31 cellular contexts compared by ENCODE assay signal in genomic region chrX:20038966-20039365, GRCh38.
"Had no signal": no experiment of that assay in that cellular context is flagged by ENCODE, and none has a peak within 500 bp of the region (broad histone marks: within the 10 kb centered on the region; RNA-seq: fewer than 3 reads in every experiment).

No MANE protein-coding gene starts in this region.

- H3K9me3 ChIP-seq: ovary, psoas muscle, right lobe of liver, spleen, suprapubic skin, testis, tibial artery, transverse colon, upper lobe of right lung, uterus had no signal

- H3K27me3 Mint-ChIP-seq: naive thymus-derived CD4-positive, alpha-beta T cell; progenitor cell of endocrine pancreas; stimulated activated memory B cell treated with anti-CD40 and anti-IgM and Interleukin-4, amounts not matched to agents 10 μg/mL and 1 μg/mL and 100 μg/mL, for 72 hours; stimulated activated naive CD8-positive, alpha-beta T cell treated with anti-CD3 and anti-CD28 coated beads, Interleukin-15, amount 100 ng/mL, for 72 hours; type B pancreatic cell had no signal

- H3K4me1 Mint-ChIP-seq: naive thymus-derived CD4-positive, alpha-beta T cell; nephron; neural progenitor cell; stimulated activated naive CD8-positive, alpha-beta T cell treated with anti-CD3 and anti-CD28 coated beads, Interleukin-15, amount 100 ng/mL, for 72 hours had no signal

- H2AFZ ChIP-seq: neural progenitor cell, parathyroid adenoma had no signal

- H3K27ac Mint-ChIP-seq: naive thymus-derived CD4-positive, alpha-beta T cell; nephron; neural progenitor cell; progenitor cell of endocrine pancreas; stimulated activated memory B cell treated with anti-CD40 and anti-IgM and Interleukin-4, amounts not matched to agents 10 μg/mL and 1 μg/mL and 100 μg/mL, for 72 hours; stimulated activated naive CD8-positive, alpha-beta T cell treated with anti-CD3 and anti-CD28 coated beads, Interleukin-15, amount 100 ng/mL, for 72 hours; type B pancreatic cell had no signal

- H3K27ac ChIP-seq: neural progenitor cell, ovary, parathyroid adenoma, psoas muscle, right lobe of liver, skin epidermis, spleen, suprapubic skin, testis, tibial artery, transverse colon, upper lobe of right lung, uterus had no signal

- H3K36me3 ChIP-seq: neural progenitor cell, ovary, right lobe of liver, spleen, suprapubic skin, tibial artery, transverse colon, upper lobe of right lung, uterus had no signal

- H3K4me1 ChIP-seq: neural progenitor cell, parathyroid adenoma, psoas muscle, right lobe of liver, spleen, suprapubic skin, testis, tibial artery, transverse colon, upper lobe of right lung, uterus had no signal

- H3K4me2 ChIP-seq: neural progenitor cell, smooth muscle cell had no signal

- H3K9me3 Mint-ChIP-seq: naive thymus-derived CD4-positive, alpha-beta T cell; stimulated activated memory B cell treated with anti-CD40 and anti-IgM and Interleukin-4, amounts not matched to agents 10 μg/mL and 1 μg/mL and 100 μg/mL, for 72 hours; stimulated activated naive CD8-positive, alpha-beta T cell treated with anti-CD3 and anti-CD28 coated beads, Interleukin-15, amount 100 ng/mL, for 72 hours; type B pancreatic cell had no signal

- H3K4me3 ChIP-seq: neural progenitor cell, ovary, psoas muscle, right lobe of liver, skin epidermis, smooth muscle cell, spleen, suprapubic skin, testis, tibial artery, transverse colon, upper lobe of right lung, uterus had no signal

- H3K79me2 ChIP-seq: parathyroid adenoma had no signal

- H3K27me3 ChIP-seq: neural progenitor cell, ovary, right lobe of liver, spleen, suprapubic skin, testis, tibial artery, transverse colon, upper lobe of right lung, uterus had no signal

- H3K4me3 Mint-ChIP-seq: naive thymus-derived CD4-positive, alpha-beta T cell; nephron; neural progenitor cell; stimulated activated memory B cell treated with anti-CD40 and anti-IgM and Interleukin-4, amounts not matched to agents 10 μg/mL and 1 μg/mL and 100 μg/mL, for 72 hours; stimulated activated naive CD8-positive, alpha-beta T cell treated with anti-CD3 and anti-CD28 coated beads, Interleukin-15, amount 100 ng/mL, for 72 hours; type B pancreatic cell had no signal

- DNase-seq: naive thymus-derived CD4-positive, alpha-beta T cell; occipital lobe; ovary; posterior cingulate gyrus; psoas muscle; right cardiac atrium; right lobe of liver; spleen; stimulated activated CD4-positive, alpha-beta T cell treated with anti-CD3 and anti-CD28 coated beads, Interleukin-12 subunit alpha, Interleukin-12 subunit beta, amount 100 ng/mL, for 4 hours; stimulated activated CD4-positive, alpha-beta T cell treated with anti-CD3 and anti-CD28 coated beads, Interleukin-1b, Interleukin-23, amount 100 ng/mL, for 48 hours; stimulated activated CD4-positive, alpha-beta T cell treated with anti-CD3 and anti-CD28 coated beads, Interleukin-4, amount 100 ng/mL, for 1 hour; stimulated activated CD4-positive, alpha-beta T cell treated with anti-CD3 and anti-CD28 coated beads, Interleukin-4, amount 100 ng/mL, for 4 hours; stimulated activated CD8-positive, alpha-beta memory T cell treated with anti-CD3 and anti-CD28 coated beads, Interleukin-4, amount 100 ng/mL, for 48 hours; stimulated activated naive CD4-positive, alpha-beta T cell; stimulated activated naive CD8-positive, alpha-beta T cell treated with anti-CD3 and anti-CD28 coated beads, Interleukin-15, amount 100 ng/mL, for 72 hours; stimulated activated naive CD8-positive, alpha-beta T cell treated with anti-CD3 and anti-CD28 coated beads, Interleukin-15, Interleukin-2, amounts not matched to agents 100 U/mL and 50 U/mL, for 24 hours; substantia nigra; testis; tibial artery; transverse colon; upper lobe of right lung; uterus had no signal

- H3K36me3 Mint-ChIP-seq: neural progenitor cell; stimulated activated memory B cell treated with anti-CD40 and anti-IgM and Interleukin-4, amounts not matched to agents 10 μg/mL and 1 μg/mL and 100 μg/mL, for 72 hours; type B pancreatic cell had no signal

- H3K9ac ChIP-seq: neural progenitor cell, parathyroid adenoma had no signal

- ATAC-seq: naive thymus-derived CD4-positive, alpha-beta T cell; psoas muscle; right cardiac atrium; right lobe of liver; stimulated activated memory B cell treated with anti-CD40 and anti-IgM and Interleukin-4, amounts not matched to agents 10 μg/mL and 1 μg/mL and 100 μg/mL, for 72 hours; stimulated activated naive CD8-positive, alpha-beta T cell treated with anti-CD3 and anti-CD28 coated beads, Interleukin-15, amount 100 ng/mL, for 72 hours; stimulated activated naive CD8-positive, alpha-beta T cell treated with anti-CD3 and anti-CD28 coated beads, Interleukin-15, Interleukin-2, amounts not matched to agents 100 U/mL and 50 U/mL, for 24 hours; upper lobe of right lung had no signal
